Comparison of ENCODE assay signal across 9 cellular contexts in genomic region chr6:125957391-125957693, GRCh38. TPM values are rescaled to one million over a fixed set of nuclear protein-coding genes. Genes with fewer than 3 reads are reported as not detected.
DNase-seq lines count a peak whose midpoint lies in the region; ATAC-seq and TF ChIP-seq lines count a peak whose summit lies in the region.
"Had no signal": no experiment of that assay in that cellular context is flagged by ENCODE, and none has a peak within 500 bp of the region (broad histone marks: within the 10 kb centered on the region; RNA-seq: fewer than 3 reads in every experiment).

No MANE protein-coding gene starts in this region.

- H3K4me3 ChIP-seq in right atrium auricular region (peak overlapping the region; percentile 68 to 96), coronary artery (peak overlapping the region; percentile 99), mucosa of rectum (ENCODE audit: low read length in 2 of 2) (peak overlapping the region; percentile 91 to 95)

- H3K27me3 ChIP-seq in right atrium auricular region (no peaks in the 10 kb centered on the region), mucosa of rectum (ENCODE audit: control insufficient read depth in 2 of 2, insufficient read depth in 2 of 2, low read length in 2 of 2) (no peaks in the 10 kb centered on the region)

- no peak overlapping the region for H3K4me3 Mint-ChIP-seq in activated CD4-positive, alpha-beta T cell treated with anti-CD3 and anti-CD28 coated beads, Interleukin-2, amount 10 ng/mL, durations not matched to agents 24 days and 14 days
- H3K4me3 Mint-ChIP-seq: WTC11 had no signal

- H3K27ac Mint-ChIP-seq in activated CD4-positive, alpha-beta T cell treated with anti-CD3 and anti-CD28 coated beads, Interleukin-2, amount 10 ng/mL, durations not matched to agents 24 days and 14 days = no peak overlapping the region
- H3K27ac Mint-ChIP-seq: WTC11 had no signal

- H3K27ac ChIP-seq in right atrium auricular region = peak overlapping the region; percentile 93 to 95
- peak overlapping the region; percentile 95 to 96 for H3K27ac ChIP-seq in coronary artery
- H3K27ac ChIP-seq in mucosa of rectum (ENCODE audit: low read depth in 2 of 2, low read length in 2 of 2) = peak overlapping the region; percentile 92 to 95

- no peak for TF ChIP-seq CTCF in right atrium auricular region (IDR thresholded peaks at IDR 0.05)
- TF ChIP-seq CTCF in coronary artery (IDR thresholded peaks at IDR 0.05) = no peak

- H3K36me3 Mint-ChIP-seq in activated CD4-positive, alpha-beta T cell treated with anti-CD3 and anti-CD28 coated beads, Interleukin-2, amount 10 ng/mL, durations not matched to agents 24 days and 14 days (ENCODE audit: low read depth) = no peaks in the 10 kb centered on the region

- no peak for ATAC-seq in Right ventricle myocardium superior (ENCODE audit: poor library complexity)

- intact Hi-C loops in Right ventricle myocardium superior (cut with DNase I) = loop anchor here (5.0 kb wide), 1 partner anchor 160 kb away; no protein-coding TSS in a partner anchor
- intact Hi-C loops in activated CD4-positive, alpha-beta T cell treated with anti-CD3 and anti-CD28 coated beads, Interleukin-2, amount 10 ng/mL, durations not matched to agents 24 days and 14 days (cut with micrococcal nuclease) = loop anchor here (2.0 to 5.0 kb wide), 3 partner anchors 17 to 655 kb away; partner anchors contain the start of gene HDDC2

- no peak for DNase-seq in right atrium auricular region (ENCODE audit: low spot score)
- DNase-seq in Right ventricle myocardium superior = no peak
- no peak for DNase-seq in coronary artery (ENCODE audit: low spot score)
- no peak for DNase-seq in NCI-H2081 (lab: John Stamatoyannopoulos, UW)
- DNase-seq in activated CD4-positive, alpha-beta T cell treated with anti-CD3 and anti-CD28 coated beads, Interleukin-2, amount 10 ng/mL, durations not matched to agents 24 days and 14 days = no peak
- DNase-seq in GM03348 (ENCODE audit: low spot score) = no peak
- no peak for DNase-seq in NCI-H446 (lab: John Stamatoyannopoulos, UW)

- H3K27me3 Mint-ChIP-seq in activated CD4-positive, alpha-beta T cell treated with anti-CD3 and anti-CD28 coated beads, Interleukin-2, amount 10 ng/mL, durations not matched to agents 24 days and 14 days = peaks cover 1% of the 10 kb centered on the region

- H3K36me3 ChIP-seq in right atrium auricular region = no peaks in the 10 kb centered on the region
- no peaks in the 10 kb centered on the region for H3K36me3 ChIP-seq in mucosa of rectum (ENCODE audit: control insufficient read depth in 2 of 2, insufficient read depth in 2 of 2, low read length in 2 of 2)

- H3K4me1 Mint-ChIP-seq in activated CD4-positive, alpha-beta T cell treated with anti-CD3 and anti-CD28 coated beads, Interleukin-2, amount 10 ng/mL, durations not matched to agents 24 days and 14 days = peaks cover 4% of the 10 kb centered on the region

- H3K9me3 Mint-ChIP-seq in activated CD4-positive, alpha-beta T cell treated with anti-CD3 and anti-CD28 coated beads, Interleukin-2, amount 10 ng/mL, durations not matched to agents 24 days and 14 days = no peaks in the 10 kb centered on the region

- H3K4me1 ChIP-seq in right atrium auricular region = peaks cover 0 to 24% of the 10 kb centered on the region in 2 donors
- H3K4me1 ChIP-seq in mucosa of rectum (ENCODE audit: control insufficient read depth in 2 of 2, insufficient read depth in 2 of 2, low read length in 2 of 2) = peaks cover 10 to 12% of the 10 kb centered on the region in 2 donors

- H3K9me3 ChIP-seq in right atrium auricular region (no peaks in the 10 kb centered on the region), mucosa of rectum (ENCODE audit: control insufficient read depth in 2 of 2, low read length in 2 of 2) (no peaks in the 10 kb centered on the region)

- peak overlapping the region; percentile 91 to 99 for H3K9ac ChIP-seq in mucosa of rectum (ENCODE audit: low read depth in 1 of 2, low read length in 2 of 2)

RNA-seq across cellular contexts. Expression of gene HINT3, which starts 0.8 kb away (rescaled TPM):
- total RNA-seq in right atrium auricular region = 10 to 100 TPM; 16.6 to 30.2 TPM
- total RNA-seq in Right ventricle myocardium superior = 33.5 TPM
- 8.5 and 8.9 TPM in 2 replicates for total RNA-seq in activated CD4-positive, alpha-beta T cell treated with anti-CD3 and anti-CD28 coated beads, Interleukin-2, amount 10 ng/mL, durations not matched to agents 24 days and 14 days

RNA-seq across cellular contexts. Expression of gene TRMT11, which starts 29.0 kb away (rescaled TPM):
- total RNA-seq in right atrium auricular region (10 to 100 TPM in 1 of 2 donors, 1 to 10 TPM in 1; 9.7 to 10.1 TPM), Right ventricle myocardium superior (13.5 TPM)
- total RNA-seq in activated CD4-positive, alpha-beta T cell treated with anti-CD3 and anti-CD28 coated beads, Interleukin-2, amount 10 ng/mL, durations not matched to agents 24 days and 14 days = 33.6 and 34.4 TPM in 2 replicates
